Comparison of ENCODE assay signal across 20 cellular contexts in genomic region chr10:29041512-29042150, GRCh38.
DNase-seq lines count a peak whose midpoint lies in the region; ATAC-seq and TF ChIP-seq lines count a peak whose summit lies in the region.
"Had no signal": no experiment of that assay in that cellular context is flagged by ENCODE, and none has a peak within 500 bp of the region (broad histone marks: within the 10 kb centered on the region; RNA-seq: fewer than 3 reads in every experiment).

No MANE protein-coding gene starts in this region.

- no peaks in the 10 kb centered on the region for H3K9me3 ChIP-seq in SK-N-SH
- no peaks in the 10 kb centered on the region for H3K9me3 ChIP-seq in mesenchymal stem cell (ENCODE audit: control insufficient read depth, low read length)

- peak; percentile 48 for DNase-seq in SK-N-SH
- DNase-seq in mesenchymal stem cell, result no peak
- DNase-seq in NCI-H69 (lab: John Stamatoyannopoulos, UW), result no peak
- no peak for DNase-seq in COR-L47 (lab: John Stamatoyannopoulos, UW)
- DNase-seq in NCI-H128 (lab: John Stamatoyannopoulos, UW; ENCODE audit: unreplicated experiment), result no peak
- DNase-seq: GDM1, GOT3, NCI-H1105 treated with DMSO at 0.1 percent for 48 hours, NCI-H187, NCI-H2107, NCI-H510A, NCI-H774, SHP77 had no signal

- TF ChIP-seq RAD21 in SK-N-SH (IDR thresholded peaks at IDR 0.05; ENCODE audit: low read length), result no peak; the same call in 1 of the 2 replicates

- H2AFZ ChIP-seq in SK-N-SH (ENCODE audit: low read depth) (no peak overlapping the region), mesenchymal stem cell (ENCODE audit: low read depth, low read length) (no peak overlapping the region)

- peak in 1 of 2 experiments; percentile 68; a peak in 2 of 4 replicates for TF ChIP-seq EP300 in SK-N-SH (IDR thresholded peaks at IDR 0.05; ENCODE audit: borderline replicate concordance in 1 of 2, low read depth in 1 of 2, low read length in 1 of 2)

- no peak overlapping the region for H2BK15ac ChIP-seq in mesenchymal stem cell (ENCODE audit: low read depth, poor library complexity, severe bottlenecking)

- no peaks in the 10 kb centered on the region for H3F3A ChIP-seq in SK-N-SH (replicated peaks; ENCODE audit: insufficient read depth)

- no peak overlapping the region for H4K91ac ChIP-seq in mesenchymal stem cell (ENCODE audit: low read length)

- H3K36me3 ChIP-seq in SK-N-SH (replicated peaks in 1 of 2; ENCODE audit: control insufficient read depth in 1 of 2, insufficient read depth in 2 of 2, low read length in 1 of 2), result no peaks in the 10 kb centered on the region
- H3K36me3 ChIP-seq in mesenchymal stem cell (ENCODE audit: control insufficient read depth in 1 of 2, insufficient read depth in 2 of 2, low read depth in 1 of 2, low read length in 2 of 2), result no peaks in the 10 kb centered on the region

- H3K4ac ChIP-seq in mesenchymal stem cell (ENCODE audit: low read depth in 1 of 2, low read length in 2 of 2), result no peak overlapping the region

- H3K27ac Mint-ChIP-seq in brain, result peak overlapping the region in 3 of 5 experiments; percentile 9 to 34 (median 34)
- H3K27ac Mint-ChIP-seq: T-helper 1 cell treated with Interleukin-12 subunit alpha and Interleukin-12 subunit beta and Interleukin-4 antibody, amounts not matched to agents 30 μg/mL and 1 μg/mL, for 36 hours had no signal

- WGBS in SK-N-SH (ENCODE audit: low lambda C conversion rate), result 36% methylated on average over 6 of the region's 8 CpGs
- 90% methylated on average over 5 of the region's 8 CpGs for WGBS in mesenchymal stem cell

- no peak overlapping the region for H2BK12ac ChIP-seq in mesenchymal stem cell (ENCODE audit: low read length in 2 of 2)

- H3K14ac ChIP-seq in mesenchymal stem cell (ENCODE audit: low read length in 2 of 2), result no peak overlapping the region

- no peak overlapping the region for H3K4me2 ChIP-seq in SK-N-SH
- H3K4me2 ChIP-seq in mesenchymal stem cell (ENCODE audit: low read length, poor library complexity, severe bottlenecking), result no peak overlapping the region

- peaks cover 16% of the 10 kb centered on the region for H3K4me1 Mint-ChIP-seq in brain

- CTCF ChIA-PET in SK-N-SH (lab: Yijun Ruan, JAX), result interaction anchor here (0.8 to 1.7 kb wide), 5 partner anchors 9 to 378 kb away, joined by 3 to 6 read pairs (median 5); no protein-coding TSS in a partner anchor

- H3K36me3 Mint-ChIP-seq in brain, result no peaks in the 10 kb centered on the region

- H3K4me1 ChIP-seq in SK-N-SH (ENCODE audit: control insufficient read depth in 1 of 2, insufficient read depth in 2 of 2, low read depth in 1 of 2, low read length in 1 of 2), result peaks cover 6 to 9% of the 10 kb centered on the region in 2 experiments; a peak in 3 of 4 replicates
- H3K4me1 ChIP-seq in mesenchymal stem cell (ENCODE audit: control insufficient read depth, insufficient read depth, low read depth, low read length), result peaks cover 7% of the 10 kb centered on the region

- H3K27ac ChIP-seq in SK-N-SH (ENCODE audit: low read depth in 2 of 2, low read length in 1 of 2) (peak overlapping the region in 1 of 2 experiments; percentile 89; a peak in 2 of 4 replicates), mesenchymal stem cell (ENCODE audit: low read length, poor library complexity, severe bottlenecking) (no peak overlapping the region)
- H3K27ac ChIP-seq: 22Rv1, C4-2B had no signal

- no peak overlapping the region for H4K8ac ChIP-seq in mesenchymal stem cell (ENCODE audit: low read length)

- no peak overlapping the region for H3K23ac ChIP-seq in mesenchymal stem cell (ENCODE audit: low read length in 2 of 2)

- no peak overlapping the region for H3K4me3 Mint-ChIP-seq in brain
- H3K4me3 Mint-ChIP-seq: T-helper 1 cell treated with Interleukin-12 subunit alpha and Interleukin-12 subunit beta and Interleukin-4 antibody, amounts not matched to agents 30 μg/mL and 1 μg/mL, for 36 hours had no signal

- H2AK5ac ChIP-seq in mesenchymal stem cell (ENCODE audit: low read length, severe bottlenecking), result no peak overlapping the region

- H4K20me1 ChIP-seq in SK-N-SH (ENCODE audit: insufficient read depth), result no peaks in the 10 kb centered on the region

- H3K27me3 ChIP-seq in SK-N-SH (ENCODE audit: insufficient read depth) (no peaks in the 10 kb centered on the region), mesenchymal stem cell (ENCODE audit: control insufficient read depth in 1 of 2, insufficient read depth in 1 of 2, low read length in 2 of 2) (no peaks in the 10 kb centered on the region)

- H3K4me3 ChIP-seq in SK-N-SH (ENCODE audit: low read depth in 2 of 2, low read length in 1 of 2) (no peak overlapping the region; a peak in 1 of 4 replicates), mesenchymal stem cell (ENCODE audit: insufficient read depth in 1 of 2, low read depth in 1 of 2, low read length in 2 of 2) (peak overlapping the region in 1 of 2 experiments; percentile 56)
- H3K4me3 ChIP-seq: K562 had no signal

- H3K79me2 ChIP-seq in SK-N-SH (ENCODE audit: insufficient read depth), result no peaks in the 10 kb centered on the region

- TF ChIP-seq CTCF in SK-N-SH (IDR thresholded peaks at IDR 0.05), result no peak
- no peak for TF ChIP-seq CTCF in brain (conservative IDR thresholded peaks at IDR 0.05)

- H3K27me3 Mint-ChIP-seq in brain, result no peaks in the 10 kb centered on the region

- H3K79me1 ChIP-seq in mesenchymal stem cell (replicated peaks; ENCODE audit: low read length, poor library complexity, severe bottlenecking), result no peaks in the 10 kb centered on the region

- ATAC-seq in SK-N-SH treated with all-trans-retinoic acid at 6 μM for 48 hours (no peak; the same call in 2 of the 3 replicates), GM19395 (IDR thresholded peaks at IDR 0.05; ENCODE audit: unreplicated experiment) (no peak)
- ATAC-seq: K562 had no signal

- POLR2A ChIA-PET in SK-N-SH (lab: Yijun Ruan, JAX), result no interaction called here

- H3K9me3 Mint-ChIP-seq in brain, result peaks cover 8 to 31% (median 8%) of the 10 kb centered on the region in 5 experiments
- H3K9me3 Mint-ChIP-seq: T-helper 1 cell treated with Interleukin-12 subunit alpha and Interleukin-12 subunit beta and Interleukin-4 antibody, amounts not matched to agents 30 μg/mL and 1 μg/mL, for 36 hours had no signal

- peak overlapping the region in 1 of 2 experiments; percentile 30 for H3K18ac ChIP-seq in mesenchymal stem cell (ENCODE audit: low read depth in 1 of 2, low read length in 2 of 2)

- no peak overlapping the region for H2BK120ac ChIP-seq in mesenchymal stem cell (ENCODE audit: low read depth, low read length)

- no peak overlapping the region for H2BK5ac ChIP-seq in mesenchymal stem cell (ENCODE audit: low read depth, low read length, poor library complexity, severe bottlenecking)

- H3K9ac ChIP-seq in SK-N-SH (no peak overlapping the region), mesenchymal stem cell (ENCODE audit: low read length) (peak overlapping the region; percentile 65)

- no peaks in the 10 kb centered on the region for H3K9me2 ChIP-seq in SK-N-SH

TF ChIP-seq in SK-N-SH, 30 proteins besides CTCF, POLR2A, EP300 and RAD21 (continues in another document):
- TF ChIP-seq FOXJ3 (CRISPR knock-in tag; IDR thresholded peaks at IDR 0.05) (peak; percentile 72), MXI1 (IDR thresholded peaks at IDR 0.05; ENCODE audit: low read depth, low read length) (peak; percentile 87), USF1 (IDR thresholded peaks at IDR 0.05; ENCODE audit: borderline replicate concordance, low read depth) (no peak)

TF ChIP-seq in SK-N-SH treated with all-trans-retinoic acid at 6 μM for 48 hours, 23 proteins besides CTCF, POLR2A, EP300 and RAD21 (continues in another document):
- TF ChIP-seq BACH2 (CRISPR knock-in tag; IDR thresholded peaks at IDR 0.05; ENCODE audit: borderline replicate concordance) (no peak), ISL1 (CRISPR knock-in tag; IDR thresholded peaks at IDR 0.05) (no peak), TSHZ2 (CRISPR knock-in tag; IDR thresholded peaks at IDR 0.05) (no peak), TCF4 (CRISPR knock-in tag; IDR thresholded peaks at IDR 0.05; ENCODE audit: borderline replicate concordance) (no peak; the same call in none of the 2 replicates), PPARA (CRISPR knock-in tag; IDR thresholded peaks at IDR 0.05; ENCODE audit: borderline replicate concordance) (no peak), RARB (CRISPR knock-in tag; IDR thresholded peaks at IDR 0.05) (no peak), ZNF8 (CRISPR knock-in tag; IDR thresholded peaks at IDR 0.05) (no peak), ZNF565 (CRISPR knock-in tag; conservative IDR thresholded peaks at IDR 0.05; ENCODE audit: low read depth) (no peak)
